ENCODE assay signal across 1 cellular context in the genomic region with DNA sequence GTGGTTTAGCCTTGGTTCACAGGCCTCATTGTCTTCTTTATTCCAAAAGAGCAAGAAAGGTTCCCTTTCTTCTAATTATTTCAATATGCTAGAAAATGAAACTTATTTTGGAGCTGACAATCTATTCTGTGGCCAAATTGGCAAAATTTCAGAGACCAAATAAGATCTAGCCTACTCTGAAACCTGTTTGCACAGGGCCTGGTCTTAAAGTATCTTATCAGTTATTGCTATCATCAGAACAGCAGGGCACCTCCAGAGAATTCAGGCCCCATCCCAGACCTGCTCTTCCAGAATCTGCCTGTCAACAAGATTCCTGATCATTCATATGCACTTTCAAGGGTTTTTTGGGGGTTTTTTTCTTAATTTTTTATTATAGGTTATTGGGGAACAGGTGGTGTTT.
TF ChIP-seq lines count a peak whose summit lies in the region.

No MANE protein-coding gene starts in this region.

TF ChIP-seq in GM23338, 12 proteins besides CTCF, POLR2A, EP300 and RAD21 (continued from another document):
- TF ChIP-seq, protein P1, sequence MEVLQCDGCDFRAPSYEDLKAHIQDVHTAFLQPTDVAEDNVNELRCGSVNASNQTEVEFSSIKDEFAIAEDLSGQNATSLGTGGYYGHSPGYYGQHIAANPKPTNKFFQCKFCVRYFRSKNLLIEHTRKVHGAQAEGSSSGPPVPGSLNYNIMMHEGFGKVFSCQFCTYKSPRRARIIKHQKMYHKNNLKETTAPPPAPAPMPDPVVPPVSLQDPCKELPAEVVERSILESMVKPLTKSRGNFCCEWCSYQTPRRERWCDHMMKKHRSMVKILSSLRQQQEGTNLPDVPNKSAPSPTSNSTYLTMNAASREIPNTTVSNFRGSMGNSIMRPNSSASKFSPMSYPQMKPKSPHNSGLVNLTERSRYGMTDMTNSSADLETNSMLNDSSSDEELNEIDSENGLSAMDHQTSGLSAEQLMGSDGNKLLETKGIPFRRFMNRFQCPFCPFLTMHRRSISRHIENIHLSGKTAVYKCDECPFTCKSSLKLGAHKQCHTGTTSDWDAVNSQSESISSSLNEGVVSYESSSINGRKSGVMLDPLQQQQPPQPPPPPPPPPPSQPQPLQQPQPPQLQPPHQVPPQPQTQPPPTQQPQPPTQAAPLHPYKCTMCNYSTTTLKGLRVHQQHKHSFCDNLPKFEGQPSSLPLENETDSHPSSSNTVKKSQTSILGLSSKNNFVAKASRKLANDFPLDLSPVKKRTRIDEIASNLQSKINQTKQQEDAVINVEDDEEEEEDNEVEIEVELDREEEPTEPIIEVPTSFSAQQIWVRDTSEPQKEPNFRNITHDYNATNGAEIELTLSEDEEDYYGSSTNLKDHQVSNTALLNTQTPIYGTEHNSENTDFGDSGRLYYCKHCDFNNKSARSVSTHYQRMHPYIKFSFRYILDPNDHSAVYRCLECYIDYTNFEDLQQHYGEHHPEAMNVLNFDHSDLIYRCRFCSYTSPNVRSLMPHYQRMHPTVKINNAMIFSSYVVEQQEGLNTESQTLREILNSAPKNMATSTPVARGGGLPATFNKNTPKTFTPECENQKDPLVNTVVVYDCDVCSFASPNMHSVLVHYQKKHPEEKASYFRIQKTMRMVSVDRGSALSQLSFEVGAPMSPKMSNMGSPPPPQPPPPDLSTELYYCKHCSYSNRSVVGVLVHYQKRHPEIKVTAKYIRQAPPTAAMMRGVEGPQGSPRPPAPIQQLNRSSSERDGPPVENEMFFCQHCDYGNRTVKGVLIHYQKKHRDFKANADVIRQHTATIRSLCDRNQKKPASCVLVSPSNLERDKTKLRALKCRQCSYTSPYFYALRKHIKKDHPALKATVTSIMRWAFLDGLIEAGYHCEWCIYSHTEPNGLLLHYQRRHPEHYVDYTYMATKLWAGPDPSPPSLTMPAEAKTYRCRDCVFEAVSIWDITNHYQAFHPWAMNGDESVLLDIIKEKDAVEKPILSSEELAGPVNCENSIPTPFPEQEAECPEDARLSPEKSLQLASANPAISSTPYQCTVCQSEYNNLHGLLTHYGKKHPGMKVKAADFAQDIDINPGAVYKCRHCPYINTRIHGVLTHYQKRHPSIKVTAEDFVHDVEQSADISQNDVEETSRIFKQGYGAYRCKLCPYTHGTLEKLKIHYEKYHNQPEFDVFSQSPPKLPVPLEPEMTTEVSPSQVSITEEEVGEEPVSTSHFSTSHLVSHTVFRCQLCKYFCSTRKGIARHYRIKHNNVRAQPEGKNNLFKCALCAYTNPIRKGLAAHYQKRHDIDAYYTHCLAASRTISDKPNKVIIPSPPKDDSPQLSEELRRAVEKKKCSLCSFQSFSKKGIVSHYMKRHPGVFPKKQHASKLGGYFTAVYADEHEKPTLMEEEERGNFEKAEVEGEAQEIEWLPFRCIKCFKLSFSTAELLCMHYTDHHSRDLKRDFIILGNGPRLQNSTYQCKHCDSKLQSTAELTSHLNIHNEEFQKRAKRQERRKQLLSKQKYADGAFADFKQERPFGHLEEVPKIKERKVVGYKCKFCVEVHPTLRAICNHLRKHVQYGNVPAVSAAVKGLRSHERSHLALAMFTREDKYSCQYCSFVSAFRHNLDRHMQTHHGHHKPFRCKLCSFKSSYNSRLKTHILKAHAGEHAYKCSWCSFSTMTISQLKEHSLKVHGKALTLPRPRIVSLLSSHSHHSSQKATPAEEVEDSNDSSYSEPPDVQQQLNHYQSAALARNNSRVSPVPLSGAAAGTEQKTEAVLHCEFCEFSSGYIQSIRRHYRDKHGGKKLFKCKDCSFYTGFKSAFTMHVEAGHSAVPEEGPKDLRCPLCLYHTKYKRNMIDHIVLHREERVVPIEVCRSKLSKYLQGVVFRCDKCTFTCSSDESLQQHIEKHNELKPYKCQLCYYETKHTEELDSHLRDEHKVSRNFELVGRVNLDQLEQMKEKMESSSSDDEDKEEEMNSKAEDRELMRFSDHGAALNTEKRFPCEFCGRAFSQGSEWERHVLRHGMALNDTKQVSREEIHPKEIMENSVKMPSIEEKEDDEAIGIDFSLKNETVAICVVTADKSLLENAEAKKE (CRISPR knock-in tag; IDR thresholded peaks at IDR 0.05): no peak
- TF ChIP-seq, protein P2, sequence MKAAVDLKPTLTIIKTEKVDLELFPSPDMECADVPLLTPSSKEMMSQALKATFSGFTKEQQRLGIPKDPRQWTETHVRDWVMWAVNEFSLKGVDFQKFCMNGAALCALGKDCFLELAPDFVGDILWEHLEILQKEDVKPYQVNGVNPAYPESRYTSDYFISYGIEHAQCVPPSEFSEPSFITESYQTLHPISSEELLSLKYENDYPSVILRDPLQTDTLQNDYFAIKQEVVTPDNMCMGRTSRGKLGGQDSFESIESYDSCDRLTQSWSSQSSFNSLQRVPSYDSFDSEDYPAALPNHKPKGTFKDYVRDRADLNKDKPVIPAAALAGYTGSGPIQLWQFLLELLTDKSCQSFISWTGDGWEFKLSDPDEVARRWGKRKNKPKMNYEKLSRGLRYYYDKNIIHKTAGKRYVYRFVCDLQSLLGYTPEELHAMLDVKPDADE (IDR thresholded peaks at IDR 0.05): no peak
- no peak for TF ChIP-seq CREB1 (CRISPR knock-in tag; IDR thresholded peaks at IDR 0.05; ENCODE audit: low read depth)
- no peak for TF ChIP-seq ZNF331 (CRISPR knock-in tag; IDR thresholded peaks at IDR 0.05; ENCODE audit: low read depth)
- TF ChIP-seq, protein P3, sequence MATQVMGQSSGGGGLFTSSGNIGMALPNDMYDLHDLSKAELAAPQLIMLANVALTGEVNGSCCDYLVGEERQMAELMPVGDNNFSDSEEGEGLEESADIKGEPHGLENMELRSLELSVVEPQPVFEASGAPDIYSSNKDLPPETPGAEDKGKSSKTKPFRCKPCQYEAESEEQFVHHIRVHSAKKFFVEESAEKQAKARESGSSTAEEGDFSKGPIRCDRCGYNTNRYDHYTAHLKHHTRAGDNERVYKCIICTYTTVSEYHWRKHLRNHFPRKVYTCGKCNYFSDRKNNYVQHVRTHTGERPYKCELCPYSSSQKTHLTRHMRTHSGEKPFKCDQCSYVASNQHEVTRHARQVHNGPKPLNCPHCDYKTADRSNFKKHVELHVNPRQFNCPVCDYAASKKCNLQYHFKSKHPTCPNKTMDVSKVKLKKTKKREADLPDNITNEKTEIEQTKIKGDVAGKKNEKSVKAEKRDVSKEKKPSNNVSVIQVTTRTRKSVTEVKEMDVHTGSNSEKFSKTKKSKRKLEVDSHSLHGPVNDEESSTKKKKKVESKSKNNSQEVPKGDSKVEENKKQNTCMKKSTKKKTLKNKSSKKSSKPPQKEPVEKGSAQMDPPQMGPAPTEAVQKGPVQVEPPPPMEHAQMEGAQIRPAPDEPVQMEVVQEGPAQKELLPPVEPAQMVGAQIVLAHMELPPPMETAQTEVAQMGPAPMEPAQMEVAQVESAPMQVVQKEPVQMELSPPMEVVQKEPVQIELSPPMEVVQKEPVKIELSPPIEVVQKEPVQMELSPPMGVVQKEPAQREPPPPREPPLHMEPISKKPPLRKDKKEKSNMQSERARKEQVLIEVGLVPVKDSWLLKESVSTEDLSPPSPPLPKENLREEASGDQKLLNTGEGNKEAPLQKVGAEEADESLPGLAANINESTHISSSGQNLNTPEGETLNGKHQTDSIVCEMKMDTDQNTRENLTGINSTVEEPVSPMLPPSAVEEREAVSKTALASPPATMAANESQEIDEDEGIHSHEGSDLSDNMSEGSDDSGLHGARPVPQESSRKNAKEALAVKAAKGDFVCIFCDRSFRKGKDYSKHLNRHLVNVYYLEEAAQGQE (IDR thresholded peaks at IDR 0.05; ENCODE audit: unreplicated experiment): no peak
- TF ChIP-seq ZNF114 (CRISPR knock-in tag; IDR thresholded peaks at IDR 0.05): no peak
- no peak for TF ChIP-seq EZH2phosphoT487 (IDR thresholded peaks at IDR 0.05; ENCODE audit: unreplicated experiment)
- no peak for TF ChIP-seq STAT1 (IDR thresholded peaks at IDR 0.05; ENCODE audit: unreplicated experiment)
- no peak for TF ChIP-seq POLR2AphosphoS5 (IDR thresholded peaks at IDR 0.05; ENCODE audit: low read depth)
- no peak for TF ChIP-seq NANOG (IDR thresholded peaks at IDR 0.05; ENCODE audit: borderline replicate concordance)
